1 cellular context compared by ENCODE assay signal in the genomic region with DNA sequence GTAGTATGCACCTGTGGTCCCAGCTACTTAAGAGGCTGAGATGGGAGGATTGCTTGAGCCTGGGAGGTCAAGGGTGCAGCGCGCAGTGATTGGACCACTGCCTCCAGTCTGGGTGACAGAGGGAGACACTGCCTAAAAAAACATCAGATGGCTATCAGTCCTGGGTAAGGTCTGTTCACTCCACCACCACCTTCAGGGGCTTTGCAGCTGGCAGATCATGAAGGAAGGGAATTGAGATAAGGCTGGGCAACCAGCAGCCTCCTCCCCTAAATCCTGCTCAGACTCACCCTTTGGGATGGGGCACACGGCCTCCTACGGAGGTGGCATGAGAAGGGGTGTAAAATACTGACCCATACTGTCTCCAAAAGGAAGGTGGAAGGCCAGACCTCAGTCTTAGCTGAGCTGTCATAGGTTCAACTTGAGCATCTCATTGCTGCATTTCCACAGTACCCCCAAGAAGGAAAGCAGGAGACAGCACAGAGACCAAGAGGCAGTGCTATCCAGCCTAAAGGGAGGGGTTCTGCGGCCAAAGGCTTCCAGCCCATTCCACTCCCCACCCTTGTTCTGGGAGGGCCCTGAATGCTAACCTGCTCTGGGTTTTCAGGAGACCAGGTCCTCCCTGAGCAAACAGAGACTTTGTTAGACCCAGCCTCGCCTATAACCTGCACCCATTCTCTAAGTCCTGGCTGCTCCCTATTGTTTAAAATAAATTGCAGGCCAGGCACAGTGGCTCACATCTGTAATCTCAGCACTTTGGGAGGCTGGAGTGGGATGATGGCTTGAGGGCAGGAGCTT.
TF ChIP-seq lines count a peak whose summit lies in the region.

No MANE protein-coding gene starts in this region.

TF ChIP-seq in H1, 55 proteins besides CTCF, POLR2A, EP300 and RAD21:
- no peak for TF ChIP-seq SUZ12 (IDR thresholded peaks at IDR 0.05; ENCODE audit: low read length)
TF ChIP-seq in H1: peak in this region for 0.
